ENCODE assay signal across 27 cellular contexts in genomic region chr16:67949645-67950044, GRCh38. TPM values are rescaled to one million over a fixed set of nuclear protein-coding genes. Genes with fewer than 3 reads are reported as not detected.
"Had no signal": no experiment of that assay in that cellular context is flagged by ENCODE, and none has a peak within 500 bp of the region (broad histone marks: within the 10 kb centered on the region; RNA-seq: fewer than 3 reads in every experiment).

No MANE protein-coding gene starts in this region.

- ATAC-seq: activated CD8-positive, alpha-beta T cell treated with anti-CD3 and anti-CD28 coated beads, Interleukin-2, amount 10 ng/mL, durations not matched to agents 7 days and 5 days had no signal

- H3K36me3 ChIP-seq: breast epithelium had no signal

- H3K27ac ChIP-seq: breast epithelium, KMS-11, Peyer's patch, SJCRH30, VCaP had no signal

- H3K9ac ChIP-seq: KMS-11, SK-N-SH had no signal

- H3K9me3 ChIP-seq: breast epithelium, Peyer's patch, SJCRH30, SK-N-SH had no signal

- H3K27me3 ChIP-seq: breast epithelium, Peyer's patch, SJCRH30 had no signal

- DNase-seq: activated CD4-positive, alpha-beta T cell treated with anti-CD3 and anti-CD28 coated beads for 4 hours; activated CD4-positive, alpha-beta T cell treated with anti-CD3 and anti-CD28 coated beads, Interleukin-2, amount 50 U/mL, for 4 hours; activated CD8-positive, alpha-beta memory T cell treated with anti-CD3 and anti-CD28 coated beads, Interleukin-2, amount 50 U/mL, for 48 hours; activated CD8-positive, alpha-beta T cell treated with anti-CD3 and anti-CD28 coated beads, Interleukin-2, amount 10 ng/mL, durations not matched to agents 7 days and 5 days; activated effector memory CD4-positive, alpha-beta T cell treated with Interleukin-2 at 50 U/mL for 16 hours; activated naive CD4-positive, alpha-beta T cell; activated T-cell treated with anti-CD3 and anti-CD28 coated beads, Interleukin-2, amount 50 U/mL, for 1 hour; aorta; central memory CD4-positive, alpha-beta T cell; MV-4-11; NCI-H1092 treated with DMSO at 0.1 percent for 48 hours; NCI-H1436; NCI-H1694 treated with DMSO at 0.1 percent for 48 hours; NCI-H2029 treated with DMSO at 0.1 percent for 48 hours; NCI-H510A treated with DMSO at 0.1 percent for 48 hours; NCI-H69; NK-92 treated with Interleukin-12 subunit alpha and Interleukin-12 subunit beta, amount 100 ng/mL, for 24 hours; Peyer's patch; SJCRH30; SK-N-SH; T-helper 1 cell had no signal

- H3K4me1 ChIP-seq: SJCRH30 had no signal

- H3K4me3 ChIP-seq: breast epithelium, Peyer's patch, SJCRH30 had no signal

- H3K4me2 ChIP-seq: KMS-11, SK-N-SH had no signal

RNA-seq across cellular contexts. Expression of gene CTRL, which starts 18.0 kb away (rescaled TPM):
- total RNA-seq: chondrocyte had no signal

RNA-seq across cellular contexts. Expression of gene DPEP3, which starts 30.7 kb away (rescaled TPM):
- total RNA-seq: activated CD8-positive, alpha-beta T cell treated with anti-CD3 and anti-CD28 coated beads, Interleukin-2, amount 10 ng/mL, durations not matched to agents 7 days and 5 days; activated T-helper 1 cell treated with anti-CD3 and anti-CD28 coated beads, Interleukin-12 subunit alpha, Interleukin-12 subunit beta, Interleukin-2, Interleukin-4 antibody, amounts not matched to agents 30 ng/mL and 10 ng/mL and 1 ng/mL, durations not matched to agents 14 hours and 24 hours and 36 hours; aorta; chondrocyte; MCF 10A; Peyer's patch; SJCRH30 had no signal
- polyA plus RNA-seq: aorta, SK-N-SH had no signal
